ENCODE assay signal across 13 cellular contexts in genomic region chr20:50533464-50533863, GRCh38.
"Had no signal": no experiment of that assay in that cellular context is flagged by ENCODE, and none has a peak within 500 bp of the region (broad histone marks: within the 10 kb centered on the region; RNA-seq: fewer than 3 reads in every experiment).

No MANE protein-coding gene starts in this region.

- H3K27me3 Mint-ChIP-seq: activated CD4-positive, alpha-beta memory T cell treated with anti-CD3 and anti-CD28 coated beads, Interleukin-2, amount 10 ng/mL, durations not matched to agents 7 days and 5 days had no signal

- H3K27me3 ChIP-seq: adrenal gland, body of pancreas, dorsolateral prefrontal cortex, thyroid gland, uterus had no signal

- H3K4me3 Mint-ChIP-seq: activated CD4-positive, alpha-beta memory T cell treated with anti-CD3 and anti-CD28 coated beads, Interleukin-2, amount 10 ng/mL, durations not matched to agents 7 days and 5 days; nephron progenitor cell had no signal

- H3K9me3 ChIP-seq: adrenal gland, body of pancreas, thyroid gland, uterus had no signal

- H3K9me3 Mint-ChIP-seq: activated CD4-positive, alpha-beta memory T cell treated with anti-CD3 and anti-CD28 coated beads, Interleukin-2, amount 10 ng/mL, durations not matched to agents 7 days and 5 days; nephron progenitor cell had no signal

- H3K27ac Mint-ChIP-seq: activated CD4-positive, alpha-beta memory T cell treated with anti-CD3 and anti-CD28 coated beads, Interleukin-2, amount 10 ng/mL, durations not matched to agents 7 days and 5 days; nephron progenitor cell had no signal

- ATAC-seq: body of pancreas, esophagus mucosa, left colon had no signal

- DNase-seq: activated CD4-positive, alpha-beta memory T cell treated with anti-CD3 and anti-CD28 coated beads, Interleukin-2, amount 10 ng/mL, durations not matched to agents 7 days and 5 days; activated naive CD4-positive, alpha-beta T cell treated with anti-CD3 and anti-CD28 coated beads, Interleukin-2, amount 50 U/mL, for 16 hours; adrenal gland; body of pancreas; dorsolateral prefrontal cortex; left colon; nephron progenitor cell; stimulated activated CD4-positive, alpha-beta T cell treated with anti-CD3 and anti-CD28 coated beads, Interleukin-15, amount 100 ng/mL, for 24 hours; stimulated activated CD4-positive, alpha-beta T cell treated with anti-CD3 and anti-CD28 coated beads, Interleukin-4, amount 100 ng/mL, for 24 hours; thyroid gland; uterus had no signal

- H3K27ac ChIP-seq: adrenal gland, body of pancreas, uterus had no signal

- H3K36me3 ChIP-seq: adrenal gland, thyroid gland, uterus had no signal

- H3K4me3 ChIP-seq: adrenal gland, body of pancreas, dorsolateral prefrontal cortex, thyroid gland, uterus had no signal

- FAIRE-seq: endometrium had no signal
